In the genomic region with DNA sequence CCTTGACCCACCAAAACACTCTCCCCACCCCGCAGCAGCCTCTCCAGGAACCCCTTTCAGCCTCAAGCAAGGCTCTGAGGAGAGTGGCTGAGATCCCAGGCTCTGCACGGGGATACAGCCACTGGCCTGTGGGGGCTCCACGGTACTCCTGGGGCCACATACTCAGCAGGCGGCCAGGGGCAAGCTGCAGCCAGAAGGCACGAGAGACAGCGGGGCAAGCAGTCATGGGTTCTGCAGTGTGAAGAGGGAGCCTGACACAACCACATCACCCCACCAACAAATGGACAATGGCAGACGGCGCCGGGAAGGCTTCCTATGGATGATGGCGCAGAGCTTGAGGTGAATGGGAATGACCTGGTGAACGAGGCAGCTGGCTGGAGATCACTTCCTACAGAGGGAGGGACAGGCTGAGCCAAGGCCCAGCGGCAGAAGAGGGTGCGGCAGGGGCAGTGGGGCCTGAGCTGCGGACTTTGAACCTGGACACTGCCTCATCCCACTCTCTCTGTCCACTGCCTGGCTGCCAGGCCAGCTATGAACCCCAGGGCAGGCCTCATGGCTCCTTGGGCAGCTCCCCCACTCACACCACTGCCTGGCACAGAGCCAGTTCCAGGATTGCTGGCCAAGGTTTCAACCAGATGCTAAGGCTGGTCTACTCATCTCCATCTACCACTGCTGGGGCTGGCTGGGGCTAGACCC, we compare ENCODE assay signal across 11 cellular contexts. TPM values are rescaled to one million over a fixed set of nuclear protein-coding genes. Genes with fewer than 3 reads are reported as not detected.
DNase-seq lines count a peak whose midpoint lies in the region; ATAC-seq and TF ChIP-seq lines count a peak whose summit lies in the region.
"Had no signal": no experiment of that assay in that cellular context is flagged by ENCODE, and none has a peak within 500 bp of the region (broad histone marks: within the 10 kb centered on the region; RNA-seq: fewer than 3 reads in every experiment).

No MANE protein-coding gene starts in this region.

- DNase-seq in Calu3 (no peak), hepatocyte (ENCODE audit: low spot score) (peak; percentile 76), 8988T (no peak), DMS153 treated with DMSO at 0.1 percent for 48 hours (lab: John Stamatoyannopoulos, UW; ENCODE audit: unreplicated experiment) (no peak), NCI-H1694 treated with DMSO at 0.1 percent for 48 hours (lab: John Stamatoyannopoulos, UW) (no peak)
- DNase-seq: NCI-H2107 had no signal

- H3K9me3 ChIP-seq in hepatocyte (ENCODE audit: low read depth), result no peaks in the 10 kb centered on the region
- H3K9me3 ChIP-seq: HAP-1 had no signal

- peaks cover 70% of the 10 kb centered on the region for H4K20me1 ChIP-seq in hepatocyte (ENCODE audit: insufficient read depth, poor library complexity, severe bottlenecking)

- H3K9me2 ChIP-seq in hepatocyte (replicated peaks; ENCODE audit: insufficient read depth), result no peaks in the 10 kb centered on the region

- H3K9ac ChIP-seq in rectal smooth muscle tissue (ENCODE audit: low read length), result no peak overlapping the region

- peaks cover 91% of the 10 kb centered on the region for H3K79me2 ChIP-seq in hepatocyte

- WGBS in hepatocyte (ENCODE audit: low lambda C conversion rate, missing lambda C conversion rate), result 80% methylated on average over 14 of the region's 14 CpGs

- H3K27ac Mint-ChIP-seq in Calu3 (ENCODE audit: unreplicated experiment), result no peak overlapping the region

- H3K36me3 ChIP-seq in hepatocyte (replicated peaks; ENCODE audit: insufficient read depth, low read depth), result no peaks in the 10 kb centered on the region
- no peaks in the 10 kb centered on the region for H3K36me3 ChIP-seq in rectal smooth muscle tissue (ENCODE audit: control insufficient read depth, insufficient read depth, low read length)

- TF ChIP-seq CTCF in Calu3 (IDR thresholded peaks at IDR 0.05; ENCODE audit: unreplicated experiment) (no peak), hepatocyte (IDR thresholded peaks at IDR 0.05; ENCODE audit: poor library complexity) (no peak)

- H3K36me3 Mint-ChIP-seq in Calu3 (ENCODE audit: insufficient read depth, unreplicated experiment), result peaks cover 46% of the 10 kb centered on the region

- intact Hi-C loops in Calu3 (cut with micrococcal nuclease; ENCODE audit: unreplicated experiment), result no loop called here

- ATAC-seq in HG02870 (IDR thresholded peaks at IDR 0.05; ENCODE audit: unreplicated experiment), result no peak

- H3K9me3 Mint-ChIP-seq in Calu3 (ENCODE audit: low read depth, unreplicated experiment), result no peaks in the 10 kb centered on the region

- peaks cover 67% of the 10 kb centered on the region for H3K4me1 ChIP-seq in hepatocyte (ENCODE audit: insufficient read depth)
- H3K4me1 ChIP-seq in rectal smooth muscle tissue (ENCODE audit: control insufficient read depth, insufficient read depth, low read length), result peaks cover 45% of the 10 kb centered on the region

- H3K27me3 ChIP-seq in hepatocyte (no peaks in the 10 kb centered on the region), rectal smooth muscle tissue (ENCODE audit: control insufficient read depth, insufficient read depth, low read length) (no peaks in the 10 kb centered on the region)
- H3K27me3 ChIP-seq: SJSA1 had no signal

- no peak overlapping the region for H2AFZ ChIP-seq in hepatocyte

- peaks cover 64% of the 10 kb centered on the region for H3K4me1 Mint-ChIP-seq in Calu3 (ENCODE audit: low read depth, unreplicated experiment)

- peak overlapping the region; percentile 41 for H3K27ac ChIP-seq in angular gyrus (ENCODE audit: low read depth, low read length)
- peak overlapping the region; percentile 99 for H3K27ac ChIP-seq in hepatocyte
- H3K27ac ChIP-seq in rectal smooth muscle tissue (ENCODE audit: low read depth, low read length), result peak overlapping the region; percentile 22
- H3K27ac ChIP-seq: SJSA1 had no signal

- CTCF ChIA-PET in Calu3 (lab: Charles Lee), result interaction anchor here (1.0 kb wide), 1 partner anchor 12 kb away, joined by 3 read pairs; no protein-coding TSS in a partner anchor

- H3K27me3 Mint-ChIP-seq in Calu3 (ENCODE audit: unreplicated experiment), result no peaks in the 10 kb centered on the region

- H3K4me3 Mint-ChIP-seq in Calu3 (ENCODE audit: low read depth, unreplicated experiment), result peak overlapping the region; percentile 89

- no peak overlapping the region for H3K4me3 ChIP-seq in hepatocyte
- peak overlapping the region; percentile 10 for H3K4me3 ChIP-seq in rectal smooth muscle tissue (ENCODE audit: low read length)
- H3K4me3 ChIP-seq: HAP-1, SJSA1 had no signal

- peak overlapping the region; percentile 97 for H3K4me2 ChIP-seq in hepatocyte

- no TSS peak for BruUV-seq in Calu3 (replicated peaks; lab: Mats Ljungman, UMichigan)

RNA-seq across cellular contexts. Expression of a gene that starts 10.8 kb away (rescaled TPM):
- total RNA-seq in Calu3 (2022), result 153 and 168 TPM in 2 replicates
- 73.2 and 77.3 TPM in 2 replicates for total RNA-seq in hepatocyte
- polyA plus RNA-seq in hepatocyte, result 112 and 124 TPM in 2 replicates

RNA-seq across cellular contexts. Expression of a gene that starts 43.5 kb away (rescaled TPM):
- not detected in 2 replicates for total RNA-seq in Calu3 (2022)
- not detected in 2 replicates for total RNA-seq in hepatocyte
- polyA plus RNA-seq in hepatocyte, result 0.21 and 0.26 TPM in 2 replicates
- total RNA-seq: SJSA1 had no signal

RNA-seq across cellular contexts. Expression of a gene that starts 55.3 kb away (rescaled TPM):
- total RNA-seq in Calu3 (2022) (0.76 TPM in 1 of 2 replicates, not detected in the other), hepatocyte (not detected in 2 replicates)
- 0.44 TPM in 1 of 2 replicates, not detected in the other for polyA plus RNA-seq in hepatocyte
- total RNA-seq: SJSA1 had no signal

Comparison
In these comparisons a context has a peak if more than half of its experiments do, and no peak if none do; other contexts are left out.
1. H3K27ac ChIP-seq: peak in every context shown above with its lines; median percentile 99 in hepatocyte; 41 in angular gyrus; 22 in rectal smooth muscle tissue.